Comparison of ENCODE assay signal across 20 cellular contexts in genomic region chr2:69100220-69100723, GRCh38.
A peak's percentile ranks its signal among the peaks of the same experiment; 100 is the strongest.
DNase-seq lines count a peak whose midpoint lies in the region; ATAC-seq and TF ChIP-seq lines count a peak whose summit lies in the region.
"Had no signal": no experiment of that assay in that cellular context is flagged by ENCODE, and none has a peak within 500 bp of the region (broad histone marks: within the 10 kb centered on the region; RNA-seq: fewer than 3 reads in every experiment).

No MANE protein-coding gene starts in this region.

- no peak overlapping the region for H3K9ac ChIP-seq in mucosa of rectum (ENCODE audit: low read depth in 1 of 2, low read length in 2 of 2)
- H3K9ac ChIP-seq: neural progenitor cell had no signal

- H3K4me3 ChIP-seq in fibroblast of mammary gland (ENCODE audit: control insufficient read depth, low read depth, low read length), result no peak overlapping the region
- H3K4me3 ChIP-seq in mucosa of rectum (ENCODE audit: low read length in 2 of 2), result no peak overlapping the region
- H3K4me3 ChIP-seq in vagina, result no peak overlapping the region
- H3K4me3 ChIP-seq: adrenal gland, neural progenitor cell, Peyer's patch had no signal

- no peaks in the 10 kb centered on the region for H3K4me1 ChIP-seq in mucosa of rectum (ENCODE audit: control insufficient read depth in 2 of 2, insufficient read depth in 2 of 2, low read length in 2 of 2)
- H3K4me1 ChIP-seq in vagina, result peaks cover 20% of the 10 kb centered on the region

- DNase-seq in Right ventricle myocardium superior, result no peak
- no peak for DNase-seq in cardiac septum (ENCODE audit: low spot score)
- peak; percentile 63 for DNase-seq in fibroblast of mammary gland (ENCODE audit: low read depth)
- peak in 1 of 2 donors; percentile 94 for DNase-seq in vagina (ENCODE audit: extremely low spot score in 2 of 2)
- DNase-seq in NCI-H128 (lab: John Stamatoyannopoulos, UW; ENCODE audit: unreplicated experiment), result no peak
- DNase-seq: activated CD4-positive, alpha-beta T cell treated with anti-CD3 and anti-CD28 coated beads, Interleukin-2, amount 10 ng/mL, durations not matched to agents 24 days and 14 days; activated T-cell treated with anti-CD3 and anti-CD28 coated beads, Interleukin-2, amount 50 U/mL, for 24 hours; adrenal gland; Calu3; glutamatergic neuron; KBM-7; left colon; NCI-H524 treated with DMSO at 0.1 percent for 48 hours; Peyer's patch; small intestine; T-helper 2 cell had no signal

- no peak for TF ChIP-seq POLR2A in vagina (IDR thresholded peaks at IDR 0.05)

- peak overlapping the region; percentile 10 to 31 for H3K27ac ChIP-seq in mucosa of rectum (ENCODE audit: low read depth in 2 of 2, low read length in 2 of 2)
- H3K27ac ChIP-seq in vagina, result peak overlapping the region; percentile 66
- H3K27ac ChIP-seq: neural progenitor cell had no signal

- intact Hi-C loops in Right ventricle myocardium superior (cut with DNase I), result no loop called here
- intact Hi-C loops in cardiac septum (cut with DNase I), result no loop called here
- intact Hi-C loops in vagina (cut with DNase I), result no loop called here

- H3K27me3 ChIP-seq in mucosa of rectum (ENCODE audit: control insufficient read depth in 2 of 2, insufficient read depth in 2 of 2, low read length in 2 of 2) (no peaks in the 10 kb centered on the region), vagina (no peaks in the 10 kb centered on the region)
- H3K27me3 ChIP-seq: adrenal gland, neural progenitor cell, Peyer's patch had no signal

- peak; percentile 72 for ATAC-seq in Right ventricle myocardium superior (ENCODE audit: poor library complexity)
- no peak for ATAC-seq in HG02623 (IDR thresholded peaks at IDR 0.05; ENCODE audit: unreplicated experiment)
- ATAC-seq in GM21825 (IDR thresholded peaks at IDR 0.05; ENCODE audit: unreplicated experiment), result no peak
- ATAC-seq: left colon had no signal

- H3K9me3 ChIP-seq in mucosa of rectum (ENCODE audit: control insufficient read depth in 2 of 2, low read length in 2 of 2) (no peaks in the 10 kb centered on the region), vagina (no peaks in the 10 kb centered on the region)
- H3K9me3 ChIP-seq: adrenal gland, Peyer's patch had no signal

- H3K36me3 ChIP-seq in mucosa of rectum (ENCODE audit: control insufficient read depth in 2 of 2, insufficient read depth in 2 of 2, low read length in 2 of 2), result peaks cover 0 to 3% of the 10 kb centered on the region in 2 donors
- H3K36me3 ChIP-seq in vagina, result peaks cover 0 to 18% of the 10 kb centered on the region in 2 donors
- H3K36me3 ChIP-seq: neural progenitor cell, Peyer's patch had no signal

- no peak for TF ChIP-seq CTCF in fibroblast of mammary gland (conservative IDR thresholded peaks at IDR 0.05; ENCODE audit: control insufficient read depth, insufficient read depth, low read depth, low read length)
- no peak for TF ChIP-seq CTCF in vagina (IDR thresholded peaks at IDR 0.05)
